19 cellular contexts compared by ENCODE assay signal in the genomic region with DNA sequence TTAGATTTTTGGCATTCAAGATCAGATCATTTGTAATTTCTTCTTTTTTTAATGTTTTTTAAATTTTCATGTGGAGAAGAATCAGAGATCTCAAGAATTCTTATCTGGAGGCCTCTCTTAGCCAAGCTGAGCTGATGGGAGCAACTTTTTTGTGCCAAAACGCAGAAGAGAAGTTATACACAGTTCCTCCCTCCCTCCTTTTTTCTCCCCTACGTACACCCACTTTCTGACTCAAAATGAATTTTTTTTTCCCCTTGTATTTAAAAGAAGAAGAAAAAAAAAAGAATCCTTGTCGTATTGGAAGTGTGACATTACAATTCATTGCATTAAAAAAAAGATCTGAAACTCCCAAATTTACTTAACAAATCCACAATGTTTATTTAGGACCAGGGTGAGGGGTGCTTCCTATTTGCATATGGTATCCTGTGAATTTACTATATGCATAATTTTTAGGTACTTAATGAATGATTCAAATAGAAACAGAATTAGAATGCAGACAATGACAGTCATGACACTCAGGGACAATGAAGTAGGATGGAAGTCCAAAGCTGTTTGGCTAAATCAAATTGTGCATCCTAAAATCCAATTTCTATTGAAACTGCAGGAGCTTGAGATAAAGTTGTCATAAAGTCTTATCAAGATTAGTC. TPM values are rescaled to one million over a fixed set of nuclear protein-coding genes. Genes with fewer than 3 reads are reported as not detected.
"Had no signal": no experiment of that assay in that cellular context is flagged by ENCODE, and none has a peak within 500 bp of the region (broad histone marks: within the 10 kb centered on the region; RNA-seq: fewer than 3 reads in every experiment).

No MANE protein-coding gene starts in this region.

- ATAC-seq: activated naive CD4-positive, alpha-beta T cell treated with anti-CD3 and anti-CD28 coated beads, Interleukin-2, amount 50 U/mL, for 72 hours; activated T-cell treated with anti-CD3 and anti-CD28 coated beads, Interleukin-2, amount 50 U/mL, for 72 hours; gastroesophageal sphincter; heart left ventricle; left lung; psoas muscle; right cardiac atrium; stimulated activated naive CD8-positive, alpha-beta T cell treated with anti-CD3 and anti-CD28 coated beads, Interleukin-15, amount 100 ng/mL, for 72 hours; upper lobe of right lung had no signal

- H3K36me3 ChIP-seq: adrenal gland, gastroesophageal sphincter, heart left ventricle, left lung, ovary, thoracic aorta, upper lobe of right lung had no signal

- H3K27ac ChIP-seq: adrenal gland, gastroesophageal sphincter, left lung, ovary, psoas muscle, thoracic aorta, upper lobe of right lung had no signal

- H3K27me3 ChIP-seq: adrenal gland, ovary had no signal

- H3K9me3 ChIP-seq: gastroesophageal sphincter, heart left ventricle, left lung, ovary, psoas muscle, thoracic aorta, upper lobe of right lung had no signal

- DNase-seq: activated CD4-positive, CD25-positive, alpha-beta regulatory T cell treated with anti-CD3 and anti-CD28 coated beads, Interleukin-2, amount 50 U/mL, for 72 hours; activated gamma-delta T cell; activated T-cell treated with anti-CD3 and anti-CD28 coated beads, Interleukin-2, amount 50 U/mL, for 72 hours; adrenal gland; effector CD4-positive, alpha-beta T cell; heart left ventricle; left lung; mammary epithelial cell; ovary; psoas muscle; right cardiac atrium; stimulated activated CD4-positive, alpha-beta T cell treated with anti-CD3 and anti-CD28 coated beads, Interleukin-2, amount 100 ng/mL, for 24 hours; stimulated activated naive CD8-positive, alpha-beta T cell treated with anti-CD3 and anti-CD28 coated beads, Interleukin-15, amount 100 ng/mL, for 72 hours; upper lobe of right lung had no signal

- H3K9me3 Mint-ChIP-seq: activated naive CD4-positive, alpha-beta T cell treated with anti-CD3 and anti-CD28 coated beads, Interleukin-2, amount 50 U/mL, for 72 hours; activated T-cell treated with anti-CD3 and anti-CD28 coated beads, Interleukin-2, amount 50 U/mL, for 72 hours; stimulated activated naive CD8-positive, alpha-beta T cell treated with anti-CD3 and anti-CD28 coated beads, Interleukin-15, amount 100 ng/mL, for 72 hours had no signal

- H3K4me3 Mint-ChIP-seq: activated T-cell treated with anti-CD3 and anti-CD28 coated beads, Interleukin-2, amount 50 U/mL, for 72 hours; stimulated activated naive CD8-positive, alpha-beta T cell treated with anti-CD3 and anti-CD28 coated beads, Interleukin-15, amount 100 ng/mL, for 72 hours had no signal

- H3K36me3 Mint-ChIP-seq: activated naive CD4-positive, alpha-beta T cell treated with anti-CD3 and anti-CD28 coated beads, Interleukin-2, amount 50 U/mL, for 72 hours had no signal

- H3K27ac Mint-ChIP-seq: activated naive CD4-positive, alpha-beta T cell treated with anti-CD3 and anti-CD28 coated beads, Interleukin-2, amount 50 U/mL, for 72 hours; activated T-cell treated with anti-CD3 and anti-CD28 coated beads, Interleukin-2, amount 50 U/mL, for 72 hours; stimulated activated naive CD8-positive, alpha-beta T cell treated with anti-CD3 and anti-CD28 coated beads, Interleukin-15, amount 100 ng/mL, for 72 hours had no signal

- H3K4me3 ChIP-seq: adrenal gland, gastroesophageal sphincter, heart left ventricle, left lung, ovary, psoas muscle, thoracic aorta, upper lobe of right lung had no signal

RNA-seq across cellular contexts. Expression of a gene that starts 54.4 kb away (rescaled TPM):
- total RNA-seq: activated CD8-positive, alpha-beta memory T cell treated with anti-CD3 and anti-CD28 coated beads for 36 hours; bronchial epithelial cell had no signal
- polyA plus RNA-seq: mammary epithelial cell had no signal
